ENCODE assay signal across 8 cellular contexts in genomic region chr7:36723951-36724664, GRCh38. TPM values are rescaled to one million over a fixed set of nuclear protein-coding genes. Genes with fewer than 3 reads are reported as not detected.
DNase-seq lines count a peak whose midpoint lies in the region; ATAC-seq and TF ChIP-seq lines count a peak whose summit lies in the region.

Gene AOAH, minus strand, starts transcription at chr7:36724494. Its CDS starts 346 bp downstream, at chr7:36724148.

- H3K27me3 Mint-ChIP-seq in central memory CD8-positive, alpha-beta T cell, result no peaks in the 10 kb centered on the region

- H3K36me3 Mint-ChIP-seq in central memory CD8-positive, alpha-beta T cell (ENCODE audit: insufficient read depth), result peaks cover 24% of the 10 kb centered on the region

- H3K4me1 ChIP-seq in gastrocnemius medialis, result no peaks in the 10 kb centered on the region

- H3K27ac ChIP-seq in gastrocnemius medialis, result no peak within 1 kb of the TSS

- DNase-seq in UCSD-AML1 (lab: John Stamatoyannopoulos, UW; ENCODE audit: unreplicated experiment), result peak; percentile 46
- peak; percentile 55 to 84 for DNase-seq in central memory CD8-positive, alpha-beta T cell (ENCODE audit: low spot score in 2 of 2)
- peak; percentile 39 to 53 for DNase-seq in gastrocnemius medialis
- no peak for DNase-seq in DMS53 (lab: John Stamatoyannopoulos, UW)
- DNase-seq in DMS153 treated with DMSO at 0.1 percent for 48 hours (lab: John Stamatoyannopoulos, UW; ENCODE audit: unreplicated experiment), result no peak
- no peak for DNase-seq in HT-29 (ENCODE audit: low spot score)

- no peaks in the 10 kb centered on the region for H3K27me3 ChIP-seq in gastrocnemius medialis

- TF ChIP-seq POLR2A in gastrocnemius medialis (IDR thresholded peaks at IDR 0.05), result no peak

- peaks cover 84% of the 10 kb centered on the region for H3K4me1 Mint-ChIP-seq in central memory CD8-positive, alpha-beta T cell

- H3K36me3 ChIP-seq in gastrocnemius medialis, result no peaks in the 10 kb centered on the region

- peak within 1 kb of the TSS; percentile 91 for H3K27ac Mint-ChIP-seq in central memory CD8-positive, alpha-beta T cell (ENCODE audit: low read depth)

- no peaks in the 10 kb centered on the region for H3K9me3 Mint-ChIP-seq in central memory CD8-positive, alpha-beta T cell

- TF ChIP-seq CTCF in gastrocnemius medialis (IDR thresholded peaks at IDR 0.05 in 4 of 5, conservative IDR thresholded peaks at IDR 0.05 in 1 of 5), result no peak

- ATAC-seq in GM18870 (IDR thresholded peaks at IDR 0.05; ENCODE audit: unreplicated experiment) (peak; percentile 72), HG03066 (IDR thresholded peaks at IDR 0.05; ENCODE audit: low read depth, unreplicated experiment) (peak; percentile 96), gastrocnemius medialis (no peak)
- peak; percentile 92 for ATAC-seq in central memory CD8-positive, alpha-beta T cell (replicated peaks; ENCODE audit: extremely low read depth, poor library complexity, severe bottlenecking)

- in situ Hi-C loops in gastrocnemius medialis (cut with MboI; ENCODE audit: low sequenced_read_pairs in 4 of 4), result no loop called here

- intact Hi-C loops in gastrocnemius medialis (cut with DNase I; ENCODE audit: low total_unique reads), result no loop called here

- H3K4me3 Mint-ChIP-seq in central memory CD8-positive, alpha-beta T cell, result peak within 1 kb of the TSS; percentile 79

- H3K4me3 ChIP-seq in gastrocnemius medialis, result no peak within 1 kb of the TSS

- H3K9me3 ChIP-seq in gastrocnemius medialis, result no peaks in the 10 kb centered on the region

RNA-seq across cellular contexts. Expression of gene AOAH, which starts in this region (rescaled TPM):
- 1 to 10 TPM in 3 of 4 donors, under 1 TPM in 1; 0.17 to 1.8 (median 1.6) TPM for total RNA-seq in gastrocnemius medialis
- total RNA-seq in HT-29 (2014; rRNA removed; shearing (Covaris generic)), result not detected in 2 replicates

Comparison
In these comparisons a context has a peak if more than half of its experiments do, and no peak if none do; other contexts are left out.
1. ATAC-seq: peak in GM18870 (single experiment), HG03066 (single experiment) and central memory CD8-positive, alpha-beta T cell (single experiment); none in gastrocnemius medialis (0 of 2).
2. DNase-seq: peak in UCSD-AML1 (single experiment), central memory CD8-positive, alpha-beta T cell (2 of 2) and gastrocnemius medialis (2 of 2); none in DMS53 (single experiment), DMS153 treated with DMSO at 0.1 percent for 48 hours (single experiment) and HT-29 (single experiment).